ENCODE assay signal across 1 cellular context in the genomic region with DNA sequence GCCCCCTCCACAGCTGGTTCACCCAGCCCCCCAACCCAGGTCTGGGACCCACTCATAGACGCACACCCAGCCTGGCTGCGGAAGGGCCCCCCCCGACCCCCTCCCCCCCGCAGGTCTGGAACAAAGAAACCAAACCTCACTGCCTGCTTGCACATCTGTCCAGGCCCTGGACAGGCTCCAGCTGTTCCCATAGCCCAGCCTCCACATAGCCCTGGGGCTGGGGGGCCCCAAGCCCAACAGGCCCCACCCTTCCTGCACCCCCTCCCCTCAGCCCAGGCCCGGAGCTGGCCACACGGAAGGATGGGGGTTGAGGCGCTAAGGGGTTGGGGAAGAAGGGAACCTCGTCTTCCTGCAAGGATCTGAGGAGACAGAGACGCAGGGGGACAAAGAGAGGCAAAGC.
TF ChIP-seq lines count a peak whose summit lies in the region.

No MANE protein-coding gene starts in this region.

TF ChIP-seq in A549, 52 proteins besides CTCF, POLR2A, EP300 and RAD21 (continued from another document):
- TF ChIP-seq, protein P1, sequence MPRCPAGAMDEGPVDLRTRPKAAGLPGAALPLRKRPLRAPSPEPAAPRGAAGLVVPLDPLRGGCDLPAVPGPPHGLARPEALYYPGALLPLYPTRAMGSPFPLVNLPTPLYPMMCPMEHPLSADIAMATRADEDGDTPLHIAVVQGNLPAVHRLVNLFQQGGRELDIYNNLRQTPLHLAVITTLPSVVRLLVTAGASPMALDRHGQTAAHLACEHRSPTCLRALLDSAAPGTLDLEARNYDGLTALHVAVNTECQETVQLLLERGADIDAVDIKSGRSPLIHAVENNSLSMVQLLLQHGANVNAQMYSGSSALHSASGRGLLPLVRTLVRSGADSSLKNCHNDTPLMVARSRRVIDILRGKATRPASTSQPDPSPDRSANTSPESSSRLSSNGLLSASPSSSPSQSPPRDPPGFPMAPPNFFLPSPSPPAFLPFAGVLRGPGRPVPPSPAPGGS (IDR thresholded peaks at IDR 0.05) = no peak
- TF ChIP-seq POLR2AphosphoS2 (conservative IDR thresholded peaks at IDR 0.05; ENCODE audit: low read length) (no peak), HDAC2 (IDR thresholded peaks at IDR 0.05) (no peak)
TF ChIP-seq in A549: peak in this region for 0.
